8 cellular contexts compared by ENCODE assay signal in the genomic region with DNA sequence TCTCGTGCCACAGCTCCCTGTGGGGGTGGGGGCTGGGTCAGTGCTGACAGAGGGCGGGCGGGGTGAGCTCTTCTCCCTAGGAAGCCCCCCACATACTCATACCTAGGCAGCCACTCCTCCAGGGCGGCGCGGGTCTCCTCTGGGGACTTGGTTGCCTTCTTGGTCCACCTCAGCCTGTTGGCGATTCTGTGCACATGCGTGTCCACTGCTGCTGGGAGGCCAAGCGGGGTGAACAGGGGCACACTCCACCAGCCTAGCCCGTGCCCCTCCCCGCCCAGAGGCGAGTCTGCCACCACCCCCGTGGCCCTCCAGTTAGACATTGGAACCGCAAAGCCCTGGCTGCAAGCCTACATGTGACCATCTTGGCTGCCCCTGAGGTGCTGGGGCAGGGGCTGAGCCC. TPM values are rescaled to one million over a fixed set of nuclear protein-coding genes. Genes with fewer than 3 reads are reported as not detected.
DNase-seq lines count a peak whose midpoint lies in the region; ATAC-seq and TF ChIP-seq lines count a peak whose summit lies in the region.
"Had no signal": no experiment of that assay in that cellular context is flagged by ENCODE, and none has a peak within 500 bp of the region (broad histone marks: within the 10 kb centered on the region; RNA-seq: fewer than 3 reads in every experiment).

No MANE protein-coding gene starts in this region.

- no peak for TF ChIP-seq POLR2A in uterus (IDR thresholded peaks at IDR 0.05)

- H3K4me3 ChIP-seq in lung, result no peak overlapping the region
- no peak overlapping the region for H3K4me3 ChIP-seq in uterus

- TF ChIP-seq CTCF in lung (IDR thresholded peaks at IDR 0.05; ENCODE audit: control extremely low read depth, extremely low read depth) (no peak), uterus (IDR thresholded peaks at IDR 0.05) (no peak)

- ATAC-seq in Right ventricle myocardium superior (ENCODE audit: poor library complexity) (peak; percentile 0), Right ventricle myocardium inferior (no peak), lung (ENCODE audit: insufficient read depth, low FRiP score) (no peak), HG02870 (IDR thresholded peaks at IDR 0.05; ENCODE audit: unreplicated experiment) (no peak)
- ATAC-seq: activated T-cell treated with anti-CD3 and anti-CD28 coated beads, Interleukin-2, amount 50 U/mL, for 72 hours had no signal

- H3K27me3 ChIP-seq in lung (ENCODE audit: control insufficient read depth, insufficient read depth) (no peaks in the 10 kb centered on the region), uterus (no peaks in the 10 kb centered on the region)

- H3K4me1 ChIP-seq in lung (ENCODE audit: control insufficient read depth in 2 of 2, insufficient read depth in 2 of 2, low read length in 2 of 2) (peaks cover 3 to 69% of the 10 kb centered on the region in 2 donors), uterus (peaks cover 0 to 27% of the 10 kb centered on the region in 2 donors)

- 58 to 66% methylated on average over 14 of the region's 14 CpGs for WGBS in lung, 2 donors

- H3K36me3 ChIP-seq in lung (ENCODE audit: control insufficient read depth in 2 of 2, insufficient read depth in 2 of 2, low read length in 2 of 2), result peaks cover 0 to 20% of the 10 kb centered on the region in 2 donors
- H3K36me3 ChIP-seq in uterus, result no peaks in the 10 kb centered on the region

- intact Hi-C loops in Right ventricle myocardium superior (cut with DNase I), result no loop called here
- intact Hi-C loops in Right ventricle myocardium inferior (cut with DNase I), result no loop called here
- intact Hi-C loops in uterus (cut with DNase I; ENCODE audit: low total_unique reads), result no loop called here

- H3K27ac ChIP-seq in lung (ENCODE audit: low read depth in 1 of 2, low read length in 1 of 2) (peak overlapping the region; percentile 70 to 89), uterus (peak overlapping the region; percentile 91 to 92)

- DNase-seq in Right ventricle myocardium superior, result peak; percentile 60
- DNase-seq in Right ventricle myocardium inferior (ENCODE audit: missing footprints), result no peak
- no peak for DNase-seq in lung (ENCODE audit: low spot score)
- DNase-seq in uterus, result peak in 1 of 2 donors; percentile 34
- DNase-seq in cerebellar cortex (ENCODE audit: low spot score), result no peak
- DNase-seq: activated T-cell treated with anti-CD3 and anti-CD28 coated beads, Interleukin-2, amount 50 U/mL, for 72 hours; central memory CD4-positive, alpha-beta T cell had no signal

- H3K9me3 ChIP-seq in lung (ENCODE audit: control insufficient read depth in 2 of 2, insufficient read depth in 1 of 2, low read length in 1 of 2) (no peaks in the 10 kb centered on the region), uterus (no peaks in the 10 kb centered on the region)

RNA-seq across cellular contexts. Expression of a gene that starts 7.6 kb away (rescaled TPM):
- total RNA-seq in Right ventricle myocardium superior (26.2 TPM), Right ventricle myocardium inferior (23.3 TPM), lung (10 to 100 TPM; 19.3 to 37.8 TPM), uterus (10 to 100 TPM; 18.8 to 58.4 (median 27.6) TPM)
- 10 to 100 TPM; 20.4 to 43.5 TPM for polyA plus RNA-seq in lung

RNA-seq across cellular contexts. Expression of a gene that starts 7.8 kb away (rescaled TPM):
- 67.8 TPM for total RNA-seq in Right ventricle myocardium superior
- total RNA-seq in Right ventricle myocardium inferior, result 62.8 TPM
- 100 to 1,000 TPM in 1 of 2 donors, 10 to 100 TPM in 1; 93.4 to 146 TPM for total RNA-seq in lung
- polyA plus RNA-seq in lung, result 10 to 100 TPM; 36.5 to 51.9 TPM
- 100 to 1,000 TPM in 2 of 4 donors, 10 to 100 TPM in 2; 53.8 to 347 (median 131) TPM for total RNA-seq in uterus

RNA-seq across cellular contexts. Expression of a gene that starts 13.3 kb away (rescaled TPM):
- 258 TPM for total RNA-seq in Right ventricle myocardium superior
- 292 TPM for total RNA-seq in Right ventricle myocardium inferior
- total RNA-seq in lung, result 100 to 1,000 TPM; 142 to 468 TPM
- polyA plus RNA-seq in lung, result 100 to 1,000 TPM; 192 to 297 TPM
- 10 to 100 TPM; 10.3 to 97.1 (median 33.1) TPM for total RNA-seq in uterus

RNA-seq across cellular contexts. Expression of a gene that starts 20.4 kb away (rescaled TPM):
- total RNA-seq in Right ventricle myocardium superior, result not detected
- total RNA-seq in Right ventricle myocardium inferior, result not detected
- 1 to 10 TPM in 1 of 2 donors, under 1 TPM in 1; 0.71 to 1.3 TPM for total RNA-seq in lung
- polyA plus RNA-seq in lung, result under 1 TPM; 0.12 to 0.34 TPM
- total RNA-seq in uterus, result 1 to 10 TPM in 1 of 4 donors, not detected in 3; 1.5 TPM

RNA-seq across cellular contexts. Expression of a gene that starts 30.4 kb away (rescaled TPM):
- total RNA-seq in Right ventricle myocardium superior, result 17.2 TPM
- total RNA-seq in Right ventricle myocardium inferior, result 18.5 TPM
- 10 to 100 TPM; 13.9 to 49.8 TPM for total RNA-seq in lung
- polyA plus RNA-seq in lung, result 10 to 100 TPM; 29.1 to 42.8 TPM
- 10 to 100 TPM; 16.9 to 50.0 (median 34.6) TPM for total RNA-seq in uterus
